26 cellular contexts compared by ENCODE assay signal in the genomic region with DNA sequence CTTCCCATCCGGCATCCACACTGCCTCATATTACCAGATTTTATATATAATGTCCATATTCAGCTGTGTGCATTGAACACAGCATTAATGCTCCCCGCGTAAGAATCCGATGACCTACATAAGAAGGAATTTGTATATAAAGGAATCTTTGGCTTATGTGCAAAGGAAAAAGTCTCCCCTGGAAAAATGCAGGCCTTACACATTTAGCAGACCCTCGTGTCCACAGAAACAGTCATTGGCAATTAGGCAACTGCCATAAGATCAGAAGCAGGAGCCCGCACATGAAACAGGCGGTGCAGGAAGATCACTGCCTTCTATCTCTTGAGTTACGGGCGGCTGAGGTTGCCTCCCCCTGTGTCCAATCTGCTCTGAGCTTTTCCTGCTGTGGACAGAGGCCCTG.
DNase-seq lines count a peak whose midpoint lies in the region; TF ChIP-seq lines count a peak whose summit lies in the region.
"Had no signal": no experiment of that assay in that cellular context is flagged by ENCODE, and none has a peak within 500 bp of the region (broad histone marks: within the 10 kb centered on the region; RNA-seq: fewer than 3 reads in every experiment).

No MANE protein-coding gene starts in this region.

- no peaks in the 10 kb centered on the region for H3K9me3 Mint-ChIP-seq in neural progenitor cell
- H3K9me3 Mint-ChIP-seq: activated CD4-positive, alpha-beta T cell treated with anti-CD3 and anti-CD28 coated beads, Interleukin-2, amount 10 ng/mL, durations not matched to agents 24 days and 14 days; activated naive CD8-positive, alpha-beta T cell treated with anti-CD3 and anti-CD28 coated beads, Interleukin-2, amount 50 U/mL, for 24 hours; activated T-cell treated with anti-CD3 and anti-CD28 coated beads, Interleukin-2, amount 50 U/mL, for 24 hours; brain; natural killer cell had no signal

- no peaks in the 10 kb centered on the region for H3K9me3 ChIP-seq in SJSA1 (replicated peaks)
- H3K9me3 ChIP-seq in neural progenitor cell (ENCODE audit: low read depth), result no peaks in the 10 kb centered on the region
- H3K9me3 ChIP-seq in adrenal gland (replicated peaks in 1 of 3), result no peaks in the 10 kb centered on the region
- no peaks in the 10 kb centered on the region for H3K9me3 ChIP-seq in smooth muscle cell (replicated peaks; ENCODE audit: low read depth)
- H3K9me3 ChIP-seq: HAP-1, pancreas, right atrium auricular region, spleen, transverse colon had no signal

- H3K9ac ChIP-seq in neural progenitor cell, result no peak overlapping the region
- no peak overlapping the region for H3K9ac ChIP-seq in smooth muscle cell (ENCODE audit: low read depth)

- peaks cover 12% of the 10 kb centered on the region for H3K4me1 ChIP-seq in SJSA1 (replicated peaks)
- H3K4me1 ChIP-seq in neural progenitor cell, result no peaks in the 10 kb centered on the region
- H3K4me1 ChIP-seq in adrenal gland (replicated peaks in 1 of 2), result no peaks in the 10 kb centered on the region
- H3K4me1 ChIP-seq in smooth muscle cell (ENCODE audit: low read depth), result no peaks in the 10 kb centered on the region
- H3K4me1 ChIP-seq: HAP-1, pancreas, right atrium auricular region, spleen, transverse colon had no signal

- H3K79me2 ChIP-seq in neural progenitor cell (ENCODE audit: low read depth) (no peaks in the 10 kb centered on the region), smooth muscle cell (ENCODE audit: low read depth) (no peaks in the 10 kb centered on the region)

- H3K4me3 ChIP-seq in AG10803 (ENCODE audit: low read length) (no peak overlapping the region), SJSA1 (no peak overlapping the region), fibroblast of the aortic adventitia (ENCODE audit: low read depth, low read length) (no peak overlapping the region), neural progenitor cell (no peak overlapping the region), adrenal gland (no peak overlapping the region), smooth muscle cell (no peak overlapping the region)
- H3K4me3 ChIP-seq: HAP-1, pancreas, PC-9, right atrium auricular region, spleen, transverse colon had no signal

- peaks cover 17% of the 10 kb centered on the region for H3K4me1 Mint-ChIP-seq in neural progenitor cell
- H3K4me1 Mint-ChIP-seq: activated CD4-positive, alpha-beta T cell treated with anti-CD3 and anti-CD28 coated beads, Interleukin-2, amount 10 ng/mL, durations not matched to agents 24 days and 14 days; activated naive CD8-positive, alpha-beta T cell treated with anti-CD3 and anti-CD28 coated beads, Interleukin-2, amount 50 U/mL, for 24 hours; CD14-positive monocyte; natural killer cell had no signal

- no peak for TF ChIP-seq POLR2A in adrenal gland (IDR thresholded peaks at IDR 0.05)

- peak overlapping the region; percentile 46 for H3K27ac Mint-ChIP-seq in neural progenitor cell
- H3K27ac Mint-ChIP-seq: activated CD4-positive, alpha-beta T cell treated with anti-CD3 and anti-CD28 coated beads, Interleukin-2, amount 10 ng/mL, durations not matched to agents 24 days and 14 days; activated naive CD8-positive, alpha-beta T cell treated with anti-CD3 and anti-CD28 coated beads, Interleukin-2, amount 50 U/mL, for 24 hours; activated T-cell treated with anti-CD3 and anti-CD28 coated beads, Interleukin-2, amount 50 U/mL, for 24 hours; CD14-positive monocyte; natural killer cell had no signal

- H3K4me2 ChIP-seq in neural progenitor cell, result no peak overlapping the region
- no peak overlapping the region for H3K4me2 ChIP-seq in smooth muscle cell
- H3K4me2 ChIP-seq: PC-9 had no signal

- intact Hi-C loops in adrenal gland (cut with DNase I), result no loop called here

- peak; percentile 11 for DNase-seq in AG10803 (ENCODE audit: low read depth)
- DNase-seq in SJSA1 (ENCODE audit: low read depth in 1 of 2, low spot score in 2 of 2), result peak in 1 of 2 experiments; percentile 42
- DNase-seq in fibroblast of the aortic adventitia (ENCODE audit: low read depth), result peak; percentile 14
- DNase-seq in neural progenitor cell (ENCODE audit: low spot score), result no peak
- no peak for DNase-seq in adrenal gland
- no peak for DNase-seq in T-helper 2 cell
- no peak for DNase-seq in stimulated activated CD8-positive, alpha-beta memory T cell treated with anti-CD3 and anti-CD28 coated beads, Interleukin-4, amount 100 ng/mL, for 48 hours
- DNase-seq in smooth muscle cell (lab: John Stamatoyannopoulos, UW; ENCODE audit: unreplicated experiment), result no peak
- DNase-seq: activated CD4-positive, alpha-beta T cell treated with anti-CD3 and anti-CD28 coated beads, Interleukin-2, amount 10 ng/mL, durations not matched to agents 24 days and 14 days; activated gamma-delta T cell; activated naive CD8-positive, alpha-beta T cell treated with anti-CD3 and anti-CD28 coated beads, Interleukin-2, amount 50 U/mL, for 24 hours; activated T-cell treated with anti-CD3 and anti-CD28 coated beads, Interleukin-2, amount 50 U/mL, for 24 hours; natural killer cell; NCI-H1092; NCI-H1694 treated with DMSO at 0.1 percent for 48 hours; NCI-H510A; NK-92 treated with Interleukin-12 subunit alpha and Interleukin-12 subunit beta, amount 100 ng/mL, for 24 hours; pancreas; PC-9; SHP77; spleen; transverse colon had no signal

- no peaks in the 10 kb centered on the region for H3K36me3 ChIP-seq in SJSA1
- H3K36me3 ChIP-seq in neural progenitor cell, result no peaks in the 10 kb centered on the region
- H3K36me3 ChIP-seq in adrenal gland (replicated peaks in 1 of 2), result no peaks in the 10 kb centered on the region
- H3K36me3 ChIP-seq in smooth muscle cell (ENCODE audit: low read depth), result no peaks in the 10 kb centered on the region
- H3K36me3 ChIP-seq: HAP-1, pancreas, right atrium auricular region, spleen, transverse colon had no signal

- no peaks in the 10 kb centered on the region for H3K27me3 ChIP-seq in SJSA1 (replicated peaks)
- no peaks in the 10 kb centered on the region for H3K27me3 ChIP-seq in neural progenitor cell
- peaks cover 4% of the 10 kb centered on the region for H3K27me3 ChIP-seq in adrenal gland
- no peaks in the 10 kb centered on the region for H3K27me3 ChIP-seq in smooth muscle cell (ENCODE audit: low read depth)
- H3K27me3 ChIP-seq: pancreas, right atrium auricular region, transverse colon had no signal

- WGBS in adrenal gland, 4 donors, result 75 to 78% (median 76%) methylated on average over 9 of the region's 9 CpGs
- WGBS in smooth muscle cell (ENCODE audit: low lambda C conversion rate), result 67% methylated on average over 9 of the region's 9 CpGs

- H3K27ac ChIP-seq in SJSA1 (peak overlapping the region; percentile 44), neural progenitor cell (no peak overlapping the region), adrenal gland (no peak overlapping the region), smooth muscle cell (ENCODE audit: low read depth) (no peak overlapping the region)
- H3K27ac ChIP-seq: pancreas, PC-9, right atrium auricular region, spleen, transverse colon had no signal

- TF ChIP-seq CTCF in AG10803 (conservative IDR thresholded peaks at IDR 0.05; ENCODE audit: low read length) (no peak), fibroblast of the aortic adventitia (IDR thresholded peaks at IDR 0.05; ENCODE audit: insufficient read depth, low read length) (no peak), neural progenitor cell (IDR thresholded peaks at IDR 0.05) (no peak), adrenal gland (IDR thresholded peaks at IDR 0.05) (no peak), smooth muscle cell (IDR thresholded peaks at IDR 0.05; ENCODE audit: borderline replicate concordance, insufficient read depth, poor library complexity, severe bottlenecking) (no peak)

- H3F3A ChIP-seq in neural progenitor cell (ENCODE audit: low read depth) (no peaks in the 10 kb centered on the region), smooth muscle cell (ENCODE audit: low read depth) (no peaks in the 10 kb centered on the region)

- H3K4me3 Mint-ChIP-seq in neural progenitor cell, result no peak overlapping the region
- H3K4me3 Mint-ChIP-seq: activated CD4-positive, alpha-beta T cell treated with anti-CD3 and anti-CD28 coated beads, Interleukin-2, amount 10 ng/mL, durations not matched to agents 24 days and 14 days; activated naive CD8-positive, alpha-beta T cell treated with anti-CD3 and anti-CD28 coated beads, Interleukin-2, amount 50 U/mL, for 24 hours; activated T-cell treated with anti-CD3 and anti-CD28 coated beads, Interleukin-2, amount 50 U/mL, for 24 hours; CD14-positive monocyte; natural killer cell had no signal

- no peaks in the 10 kb centered on the region for H3K36me3 Mint-ChIP-seq in neural progenitor cell
- H3K36me3 Mint-ChIP-seq: brain, CD14-positive monocyte, natural killer cell had no signal

- H2AFZ ChIP-seq in neural progenitor cell (replicated peaks) (no peak overlapping the region), smooth muscle cell (ENCODE audit: low read depth) (no peak overlapping the region)
- H2AFZ ChIP-seq: PC-9 had no signal

- H4K20me1 ChIP-seq in neural progenitor cell (ENCODE audit: low read depth) (no peaks in the 10 kb centered on the region), smooth muscle cell (ENCODE audit: low read depth) (no peaks in the 10 kb centered on the region)

- peaks cover 11% of the 10 kb centered on the region for H3K27me3 Mint-ChIP-seq in neural progenitor cell (ENCODE audit: insufficient read depth, low read depth)
- H3K27me3 Mint-ChIP-seq: brain had no signal

Comparison
In these comparisons a context has a peak if more than half of its experiments do, and no peak if none do; other contexts are left out.
1. DNase-seq: peak in AG10803 (single experiment) and fibroblast of the aortic adventitia (single experiment); none in neural progenitor cell (single experiment), adrenal gland (0 of 7), T-helper 2 cell (0 of 5), stimulated activated CD8-positive, alpha-beta memory T cell treated with anti-CD3 and anti-CD28 coated beads, Interleukin-4, amount 100 ng/mL, for 48 hours (single experiment) and smooth muscle cell (single experiment).